8 cellular contexts compared by ENCODE assay signal in the genomic region with DNA sequence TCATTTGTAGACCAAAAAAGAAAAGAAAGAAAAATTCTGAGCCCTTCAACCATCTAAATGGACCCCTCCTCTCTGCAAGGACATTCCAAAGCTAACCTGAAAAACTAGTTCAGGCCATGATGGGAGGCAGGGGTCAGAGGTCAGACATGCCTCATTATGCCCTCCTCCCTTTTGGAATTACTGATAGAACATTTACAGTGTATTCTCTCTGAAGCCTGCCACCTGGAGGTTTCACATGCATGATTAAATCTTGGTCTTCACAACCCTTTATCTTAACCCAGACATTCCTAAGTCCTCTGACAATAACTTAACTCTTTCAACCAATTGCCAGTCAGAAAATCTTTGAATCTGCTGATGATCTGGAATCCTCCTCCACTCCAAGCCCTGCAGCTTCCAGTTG.
DNase-seq lines count a peak whose midpoint lies in the region; ATAC-seq, FAIRE-seq and TF ChIP-seq lines count a peak whose summit lies in the region.

No MANE protein-coding gene starts in this region.

- no peak for TF ChIP-seq CTCF in osteocyte (IDR thresholded peaks at IDR 0.05)

- H3K4me1 Mint-ChIP-seq in osteocyte (ENCODE audit: unreplicated experiment) = peaks cover 50% of the 10 kb centered on the region

- no peak overlapping the region for H3K4me3 Mint-ChIP-seq in osteocyte (ENCODE audit: unreplicated experiment)

- DNase-seq in SIG-M5 treated with dmso at 0.1 percent for 504 hours (lab: John Stamatoyannopoulos, UW; ENCODE audit: unreplicated experiment) (peak; percentile 2), SIG-M5 (lab: John Stamatoyannopoulos, UW) (no peak), RCC 7860 (ENCODE audit: low spot score) (peak; percentile 95), cerebellar cortex (ENCODE audit: low spot score) (peak; percentile 7), osteocyte (ENCODE audit: extremely low spot score, unreplicated experiment) (peak; percentile 19)

- no peaks in the 10 kb centered on the region for H3K36me3 Mint-ChIP-seq in osteocyte (ENCODE audit: unreplicated experiment)

- no peak overlapping the region for H3K27ac Mint-ChIP-seq in osteocyte (ENCODE audit: unreplicated experiment)

- no peak for ATAC-seq in GM18873 (IDR thresholded peaks at IDR 0.05; ENCODE audit: low FRiP score, unreplicated experiment)
- ATAC-seq in HG02885 (IDR thresholded peaks at IDR 0.05; ENCODE audit: poor library complexity, unreplicated experiment) = no peak
- no peak for ATAC-seq in HG02840 (IDR thresholded peaks at IDR 0.05; ENCODE audit: low FRiP score, unreplicated experiment)

- H3K9me3 Mint-ChIP-seq in osteocyte (ENCODE audit: unreplicated experiment) = peaks cover 10% of the 10 kb centered on the region

- H3K27me3 Mint-ChIP-seq in osteocyte (ENCODE audit: unreplicated experiment) = no peaks in the 10 kb centered on the region

- peak; percentile 99 for FAIRE-seq in RCC 7860 (lab: Jason Lieb, UNC)
